In genomic region chr15:56886878-56887781, GRCh38 we compare ENCODE assay signal across 8 cellular contexts. TPM values are rescaled to one million over a fixed set of nuclear protein-coding genes. Genes with fewer than 3 reads are reported as not detected.
DNase-seq lines count a peak whose midpoint lies in the region; ATAC-seq and TF ChIP-seq lines count a peak whose summit lies in the region.

No MANE protein-coding gene starts in this region.

- no peaks in the 10 kb centered on the region for H3K36me3 ChIP-seq in GM23248 (ENCODE audit: low read depth)

- ATAC-seq in natural killer cell, result peak; percentile 85 to 89 (median 89)
- peak; percentile 88 to 93 for ATAC-seq in stimulated activated naive B cell treated with anti-CD40 and anti-IgM and Interleukin-4, amounts not matched to agents 10 μg/mL and 1 μg/mL and 100 μg/mL, for 72 hours (replicated peaks)

- in situ Hi-C loops in GM23248 (cut with MboI), result loop anchor here (25.0 kb wide), 1 partner anchor 400 kb away; no protein-coding TSS in a partner anchor

- peak overlapping the region; percentile 77 for H3K4me3 Mint-ChIP-seq in activated T-helper 2 cell treated with anti-CD3 and anti-CD28 coated beads, Interferon-gamma antibody, Interleukin-2, Interleukin-4, amounts not matched to agents 10 μg/mL and 5 μg/mL and 100 μg/mL, durations not matched to agents 14 hours and 24 hours and 36 hours (ENCODE audit: low read depth)
- H3K4me3 Mint-ChIP-seq in natural killer cell, result peak overlapping the region; percentile 92
- peak overlapping the region; percentile 86 to 92 for H3K4me3 Mint-ChIP-seq in stimulated activated naive B cell treated with anti-CD40 and anti-IgM and Interleukin-4, amounts not matched to agents 10 μg/mL and 1 μg/mL and 100 μg/mL, for 72 hours

- peak overlapping the region; percentile 94 for H3K4me2 ChIP-seq in GM23248 (ENCODE audit: unreplicated experiment)

- H3K9ac ChIP-seq in GM23248, result peak overlapping the region; percentile 87

- H3K27ac ChIP-seq in GM23248, result peak overlapping the region; percentile 89

- H3K4me3 ChIP-seq in GM23248, result peak overlapping the region; percentile 75

- H3K9me3 ChIP-seq in GM23248 (ENCODE audit: low read depth), result no peaks in the 10 kb centered on the region

- H3K27ac Mint-ChIP-seq in activated T-helper 2 cell treated with anti-CD3 and anti-CD28 coated beads, Interferon-gamma antibody, Interleukin-2, Interleukin-4, amounts not matched to agents 10 μg/mL and 5 μg/mL and 100 μg/mL, durations not matched to agents 14 hours and 24 hours and 36 hours, result peak overlapping the region; percentile 34
- H3K27ac Mint-ChIP-seq in natural killer cell, result peak overlapping the region; percentile 91 to 94
- H3K27ac Mint-ChIP-seq in stimulated activated naive B cell treated with anti-CD40 and anti-IgM and Interleukin-4, amounts not matched to agents 10 μg/mL and 1 μg/mL and 100 μg/mL, for 72 hours, result peak overlapping the region; percentile 95

- WGBS in GM23248 (ENCODE audit: low coverage in 1 of 2, low lambda C conversion rate in 2 of 2, missing lambda C conversion rate in 2 of 2), 2 experiments, result 1 to 3% methylated on average over 69 to 79 of the region's 79 CpGs

- H2AFZ ChIP-seq in GM23248, result peak overlapping the region; percentile 91

- peaks cover 14% of the 10 kb centered on the region for H3K4me1 ChIP-seq in GM23248 (ENCODE audit: insufficient read depth)

- H3K9me2 ChIP-seq in GM23248 (ENCODE audit: insufficient read depth), result no peaks in the 10 kb centered on the region

- H3K79me2 ChIP-seq in GM23248 (ENCODE audit: insufficient read depth), result no peaks in the 10 kb centered on the region

- no peaks in the 10 kb centered on the region for H3K9me3 Mint-ChIP-seq in activated T-helper 2 cell treated with anti-CD3 and anti-CD28 coated beads, Interferon-gamma antibody, Interleukin-2, Interleukin-4, amounts not matched to agents 10 μg/mL and 5 μg/mL and 100 μg/mL, durations not matched to agents 14 hours and 24 hours and 36 hours
- no peaks in the 10 kb centered on the region for H3K9me3 Mint-ChIP-seq in natural killer cell
- H3K9me3 Mint-ChIP-seq in stimulated activated naive B cell treated with anti-CD40 and anti-IgM and Interleukin-4, amounts not matched to agents 10 μg/mL and 1 μg/mL and 100 μg/mL, for 72 hours, result peaks cover 0 to 1% of the 10 kb centered on the region in 2 donors

- intact Hi-C loops in activated T-helper 2 cell treated with anti-CD3 and anti-CD28 coated beads, Interferon-gamma antibody, Interleukin-2, Interleukin-4, amounts not matched to agents 10 μg/mL and 5 μg/mL and 100 μg/mL, durations not matched to agents 14 hours and 24 hours and 36 hours (cut with micrococcal nuclease), result loop anchor here (1.0 to 10.0 kb wide), 3 partner anchors 31 to 642 kb away; partner anchors contain the start of genes RFX7, TCF12 and ZNF280D
- intact Hi-C loops in natural killer cell (cut with micrococcal nuclease), result loop anchor here (1.0 kb wide), 1 partner anchor 31 kb away; the partner anchor contains the start of gene TCF12

- peaks cover 9% of the 10 kb centered on the region for H3K27me3 Mint-ChIP-seq in activated T-helper 2 cell treated with anti-CD3 and anti-CD28 coated beads, Interferon-gamma antibody, Interleukin-2, Interleukin-4, amounts not matched to agents 10 μg/mL and 5 μg/mL and 100 μg/mL, durations not matched to agents 14 hours and 24 hours and 36 hours (ENCODE audit: low read depth)
- no peaks in the 10 kb centered on the region for H3K27me3 Mint-ChIP-seq in natural killer cell (ENCODE audit: low read depth in 2 of 2)
- no peaks in the 10 kb centered on the region for H3K27me3 Mint-ChIP-seq in stimulated activated naive B cell treated with anti-CD40 and anti-IgM and Interleukin-4, amounts not matched to agents 10 μg/mL and 1 μg/mL and 100 μg/mL, for 72 hours

- TF ChIP-seq CTCF in natural killer cell (IDR thresholded peaks at IDR 0.05), result no peak

- DNase-seq in EH (ENCODE audit: low read depth), result peak; percentile 95
- peak; percentile 99 for DNase-seq in GM23248
- DNase-seq in Kasumi-1 (lab: John Stamatoyannopoulos, UW), result peak; percentile 84 to 90
- DNase-seq in RKO (ENCODE audit: low spot score), result peak; percentile 95
- DNase-seq in activated T-helper 2 cell treated with anti-CD3 and anti-CD28 coated beads, Interferon-gamma antibody, Interleukin-2, Interleukin-4, amounts not matched to agents 10 μg/mL and 5 μg/mL and 100 μg/mL, durations not matched to agents 14 hours and 24 hours and 36 hours (ENCODE audit: low spot score), result peak; percentile 78
- peak; percentile 94 for DNase-seq in fibroblast of peridontal ligament (ENCODE audit: extremely low read depth)
- DNase-seq in natural killer cell, result peak; percentile 71
- DNase-seq in stimulated activated naive B cell treated with anti-CD40 and anti-IgM and Interleukin-4, amounts not matched to agents 10 μg/mL and 1 μg/mL and 100 μg/mL, for 72 hours, result peak; percentile 88

- H3K4me1 Mint-ChIP-seq in activated T-helper 2 cell treated with anti-CD3 and anti-CD28 coated beads, Interferon-gamma antibody, Interleukin-2, Interleukin-4, amounts not matched to agents 10 μg/mL and 5 μg/mL and 100 μg/mL, durations not matched to agents 14 hours and 24 hours and 36 hours (ENCODE audit: low read depth), result peaks cover 19% of the 10 kb centered on the region
- H3K4me1 Mint-ChIP-seq in natural killer cell, result peaks cover 15 to 22% of the 10 kb centered on the region in 2 donors
- H3K4me1 Mint-ChIP-seq in stimulated activated naive B cell treated with anti-CD40 and anti-IgM and Interleukin-4, amounts not matched to agents 10 μg/mL and 1 μg/mL and 100 μg/mL, for 72 hours, result peaks cover 17 to 31% of the 10 kb centered on the region in 2 donors

- H3F3A ChIP-seq in GM23248 (ENCODE audit: insufficient read depth), result peaks cover 26% of the 10 kb centered on the region

- H3K27me3 ChIP-seq in GM23248 (replicated peaks; ENCODE audit: insufficient read depth), result no peaks in the 10 kb centered on the region

- H3K36me3 Mint-ChIP-seq in activated T-helper 2 cell treated with anti-CD3 and anti-CD28 coated beads, Interferon-gamma antibody, Interleukin-2, Interleukin-4, amounts not matched to agents 10 μg/mL and 5 μg/mL and 100 μg/mL, durations not matched to agents 14 hours and 24 hours and 36 hours (ENCODE audit: low read depth), result no peaks in the 10 kb centered on the region
- no peaks in the 10 kb centered on the region for H3K36me3 Mint-ChIP-seq in natural killer cell
- H3K36me3 Mint-ChIP-seq in stimulated activated naive B cell treated with anti-CD40 and anti-IgM and Interleukin-4, amounts not matched to agents 10 μg/mL and 1 μg/mL and 100 μg/mL, for 72 hours, result no peaks in the 10 kb centered on the region

- H4K20me1 ChIP-seq in GM23248 (ENCODE audit: insufficient read depth), result no peaks in the 10 kb centered on the region

RNA-seq across cellular contexts. Expression of gene TCF12, which starts 31.3 kb away (rescaled TPM):
- total RNA-seq in GM23248 (2014; rRNA removed; shearing (Covaris generic)), result 58.6 and 63.5 TPM in 2 replicates
- 46.3 and 53.6 TPM in 2 replicates for polyA plus RNA-seq in GM23248 (2016; fragmentation: Nextera tagmentation; extraction: Ambion mirVana)
- total RNA-seq in activated T-helper 2 cell treated with anti-CD3 and anti-CD28 coated beads, Interferon-gamma antibody, Interleukin-2, Interleukin-4, amounts not matched to agents 10 μg/mL and 5 μg/mL and 100 μg/mL, durations not matched to agents 14 hours and 24 hours and 36 hours, result 70.7 and 72.8 TPM in 2 replicates
- 100 to 1,000 TPM in 2 of 3 donors, 10 to 100 TPM in 1; 84.1 to 111 (median 107) TPM for total RNA-seq in natural killer cell

Comparison
In these comparisons a context has a peak if more than half of its experiments do, and no peak if none do; other contexts are left out.
1. Peak in every context shown above with its lines: DNase-seq, ATAC-seq, H3K4me3 ChIP-seq and H3K27ac ChIP-seq.
2. H3K27ac Mint-ChIP-seq: peak in every context shown above with its lines; median percentile 95 in stimulated activated naive B cell treated with anti-CD40 and anti-IgM and Interleukin-4, amounts not matched to agents 10 μg/mL and 1 μg/mL and 100 μg/mL, for 72 hours; 92 in natural killer cell; 34 in activated T-helper 2 cell treated with anti-CD3 and anti-CD28 coated beads, Interferon-gamma antibody, Interleukin-2, Interleukin-4, amounts not matched to agents 10 μg/mL and 5 μg/mL and 100 μg/mL, durations not matched to agents 14 hours and 24 hours and 36 hours.